ENCODE assay signal across 15 cellular contexts in the genomic region with DNA sequence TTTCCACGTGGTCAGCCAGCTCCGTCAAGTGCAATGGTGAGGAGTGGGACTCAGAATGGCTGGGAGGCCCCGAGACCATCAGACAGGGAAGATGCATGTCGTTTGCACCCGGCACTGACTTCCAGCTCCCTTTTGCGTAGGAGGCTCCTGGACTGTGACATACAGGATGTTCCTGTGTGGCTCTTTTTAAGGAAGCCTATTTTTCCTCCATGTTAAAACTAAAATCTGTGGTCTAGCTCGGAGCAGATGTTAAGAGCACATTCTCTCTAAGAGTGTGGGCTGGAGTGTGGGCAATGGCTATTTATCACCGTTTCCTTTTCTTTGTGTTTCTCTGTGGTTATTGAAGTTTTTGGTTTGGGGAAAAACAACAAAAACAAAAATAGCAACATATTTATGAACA. TPM values are rescaled to one million over a fixed set of nuclear protein-coding genes. Genes with fewer than 3 reads are reported as not detected.
DNase-seq lines count a peak whose midpoint lies in the region; ATAC-seq, FAIRE-seq and TF ChIP-seq lines count a peak whose summit lies in the region.
"Had no signal": no experiment of that assay in that cellular context is flagged by ENCODE, and none has a peak within 500 bp of the region (broad histone marks: within the 10 kb centered on the region; RNA-seq: fewer than 3 reads in every experiment).

No MANE protein-coding gene starts in this region.

- BruUV-seq in endothelial cell of umbilical vein (replicated peaks; lab: Mats Ljungman, UMichigan): no TSS peak

- H3K36me3 ChIP-seq in endothelial cell of umbilical vein (ENCODE audit: control insufficient read depth in 2 of 2, extremely low read depth in 1 of 2, insufficient read depth in 2 of 2, low read length in 2 of 2) (no peaks in the 10 kb centered on the region), neuronal stem cell (replicated peaks in 1 of 2; ENCODE audit: control insufficient read depth in 2 of 2, insufficient read depth in 2 of 2, low read length in 2 of 2) (no peaks in the 10 kb centered on the region)
- H3K36me3 ChIP-seq: Peyer's patch had no signal

- peaks cover 0 to 3% (median 0%) of the 10 kb centered on the region in 7 donors for H3K9me3 Mint-ChIP-seq in CD14-positive monocyte
- H3K9me3 Mint-ChIP-seq: CD4-positive, CD25-positive, alpha-beta regulatory T cell had no signal

- H3K9me1 ChIP-seq in endothelial cell of umbilical vein (replicated peaks; ENCODE audit: control insufficient read depth, extremely low read depth, insufficient read depth, low read length): no peaks in the 10 kb centered on the region

- DNase-seq in CD14-positive monocyte (ENCODE audit: low spot score) (no peak), KBM-7 (peak; percentile 80), endothelial cell of umbilical vein (ENCODE audit: low read depth, low spot score) (no peak), neuronal stem cell (ENCODE audit: low spot score) (no peak), DMS114 treated with DMSO at 0.1 percent for 48 hours (lab: John Stamatoyannopoulos, UW; ENCODE audit: unreplicated experiment) (no peak), kidney tubule cell (ENCODE audit: low spot score) (no peak)
- DNase-seq: foreskin keratinocyte, NCI-H1105, NCI-H510A treated with DMSO at 0.1 percent for 48 hours, T-helper 17 cell had no signal

- H3K36me3 Mint-ChIP-seq in CD14-positive monocyte: no peaks in the 10 kb centered on the region
- H3K36me3 Mint-ChIP-seq: CD4-positive, CD25-positive, alpha-beta regulatory T cell had no signal

- H3K4me3 ChIP-seq in endothelial cell of umbilical vein (replicated peaks in 1 of 3; ENCODE audit: insufficient read depth in 1 of 3, low read depth in 1 of 3, low read length in 3 of 3): no peak overlapping the region
- no peak overlapping the region for H3K4me3 ChIP-seq in neuronal stem cell (ENCODE audit: low read length in 2 of 2)
- H3K4me3 ChIP-seq: Peyer's patch had no signal

- dilution Hi-C loops in endothelial cell of umbilical vein (cut with MboI; ENCODE audit: extremely low pct_ligation_motif_present, low sequenced_read_pairs): no loop called here

- WGBS in neuronal stem cell (ENCODE audit: extremely low coverage in 2 of 2, insufficient read length in 2 of 2, insufficient replicate concordance in 1 of 2), 2 donors: no CpG with 5 or more reads among the region's 8 CpGs

- TF ChIP-seq CTCF in CD14-positive monocyte (IDR thresholded peaks at IDR 0.05): no peak
- TF ChIP-seq CTCF in endothelial cell of umbilical vein (IDR thresholded peaks at IDR 0.05; ENCODE audit: extremely low read depth in 1 of 2, insufficient read depth in 1 of 2, low read depth in 1 of 2, low read length in 2 of 2): no peak

- H4K91ac ChIP-seq in neuronal stem cell (ENCODE audit: low read depth, low read length, poor library complexity): no peak overlapping the region

- no peak overlapping the region for H3K23ac ChIP-seq in neuronal stem cell (ENCODE audit: low read depth, low read length, poor library complexity)

- H3K4me2 ChIP-seq in endothelial cell of umbilical vein (ENCODE audit: insufficient read depth, low read length) (peak overlapping the region; percentile 5), neuronal stem cell (ENCODE audit: insufficient read depth, low read length, poor library complexity, severe bottlenecking) (no peak overlapping the region)

- POLR2A ChIA-PET in endothelial cell of umbilical vein (lab: Charles Lee): no interaction called here

- H2BK120ac ChIP-seq in neuronal stem cell (ENCODE audit: low read depth, low read length): no peak overlapping the region

- H3K4ac ChIP-seq in neuronal stem cell (ENCODE audit: low read length): no peak overlapping the region

- H3K27me3 ChIP-seq in endothelial cell of umbilical vein (ENCODE audit: control insufficient read depth in 2 of 2, insufficient read depth in 2 of 2, low read length in 2 of 2) (peaks cover 2 to 5% of the 10 kb centered on the region in 2 experiments), neuronal stem cell (ENCODE audit: control insufficient read depth in 3 of 3, insufficient read depth in 3 of 3, low read depth in 1 of 3, low read length in 3 of 3) (no peaks in the 10 kb centered on the region)
- H3K27me3 ChIP-seq: foreskin keratinocyte, Peyer's patch had no signal

- in situ Hi-C loops in KBM-7 (cut with MboI; ENCODE audit: low pct_unique_long_range_greater_than_20kb, low sequenced_read_pairs): no loop called here

- intact Hi-C loops in CD14-positive monocyte (cut with micrococcal nuclease): loop anchor here in 1 of 2 donors (5.0 kb wide), 2 partner anchors 43 to 318 kb away; a partner anchor contains a TSS
- intact Hi-C loops in endothelial cell of umbilical vein (cut with micrococcal nuclease): loop anchor here (1.0 kb wide), 1 partner anchor 240 kb away; no protein-coding TSS in a partner anchor

- TF ChIP-seq POLR2A in endothelial cell of umbilical vein (IDR thresholded peaks at IDR 0.05; ENCODE audit: low read depth, low read length): no peak

- H3K4me3 Mint-ChIP-seq in CD14-positive monocyte: peak overlapping the region; percentile 71 to 89

- H3K27ac ChIP-seq in endothelial cell of umbilical vein (ENCODE audit: insufficient read depth, low read depth, low read length) (no peak overlapping the region), neuronal stem cell (replicated peaks; ENCODE audit: low read length) (no peak overlapping the region)
- H3K27ac ChIP-seq: foreskin keratinocyte had no signal

- no peak overlapping the region for H3K9ac ChIP-seq in endothelial cell of umbilical vein (replicated peaks; ENCODE audit: extremely low read depth, insufficient read depth, low read length)
- H3K9ac ChIP-seq in neuronal stem cell (ENCODE audit: low read depth, low read length, poor library complexity): no peak overlapping the region

- no peak for FAIRE-seq in endothelial cell of umbilical vein (lab: Jason Lieb, UNC)
- FAIRE-seq: keratinocyte had no signal

- no peak overlapping the region for H2AK5ac ChIP-seq in neuronal stem cell (ENCODE audit: low read depth, low read length)

- no peak overlapping the region for H2BK5ac ChIP-seq in neuronal stem cell (ENCODE audit: low read length)

- no peaks in the 10 kb centered on the region for H3K79me2 ChIP-seq in endothelial cell of umbilical vein (ENCODE audit: control insufficient read depth, insufficient read depth, low read length)

- H3K9me3 ChIP-seq in endothelial cell of umbilical vein (replicated peaks; ENCODE audit: control insufficient read depth, insufficient read depth, low read length) (no peaks in the 10 kb centered on the region), neuronal stem cell (replicated peaks in 1 of 2; ENCODE audit: control insufficient read depth in 2 of 2, insufficient read depth in 1 of 2, low read depth in 1 of 2, low read length in 2 of 2) (no peaks in the 10 kb centered on the region)
- H3K9me3 ChIP-seq: Peyer's patch had no signal

- no peaks in the 10 kb centered on the region for H3K79me1 ChIP-seq in neuronal stem cell (ENCODE audit: low read depth, low read length)

- no peaks in the 10 kb centered on the region for H4K20me1 ChIP-seq in endothelial cell of umbilical vein (replicated peaks; ENCODE audit: control insufficient read depth, extremely low read depth, insufficient read depth, low read length)

- H3K18ac ChIP-seq in neuronal stem cell (ENCODE audit: low read length): no peak overlapping the region

- no peak overlapping the region for H2BK15ac ChIP-seq in neuronal stem cell (ENCODE audit: low read length)

- peaks cover 57% of the 10 kb centered on the region for H3K4me1 Mint-ChIP-seq in CD14-positive monocyte

- H2AFZ ChIP-seq in endothelial cell of umbilical vein (ENCODE audit: low read depth, low read length): peak overlapping the region; percentile 41
- peak overlapping the region; percentile 78 for H2AFZ ChIP-seq in neuronal stem cell (ENCODE audit: low read length)

- no peak for ATAC-seq in GM18861 (IDR thresholded peaks at IDR 0.05; ENCODE audit: unreplicated experiment)
- no peak for ATAC-seq in HG02870 (IDR thresholded peaks at IDR 0.05; ENCODE audit: unreplicated experiment)
- ATAC-seq: foreskin keratinocyte had no signal

- H2BK12ac ChIP-seq in neuronal stem cell (ENCODE audit: low read length): no peak overlapping the region

- no peak overlapping the region for H3K14ac ChIP-seq in neuronal stem cell (ENCODE audit: low read length)

- H4K8ac ChIP-seq in neuronal stem cell (ENCODE audit: low read depth, low read length): no peak overlapping the region

- peak overlapping the region; percentile 64 to 96 (median 92) for H3K27ac Mint-ChIP-seq in CD14-positive monocyte
- H3K27ac Mint-ChIP-seq: CD4-positive, CD25-positive, alpha-beta regulatory T cell had no signal

- H3K27me3 Mint-ChIP-seq in CD14-positive monocyte (ENCODE audit: low read depth in 3 of 3): peaks cover 0 to 4% (median 2%) of the 10 kb centered on the region in 3 donors

- CTCF ChIA-PET in endothelial cell of umbilical vein (lab: Charles Lee): interaction anchor here (0.7 to 2.7 kb wide), 20 partner anchors 8 to 656 kb away, joined by 3 to 19 read pairs (median 6); a partner anchor contains a TSS

- peaks cover 12% of the 10 kb centered on the region for H3K4me1 ChIP-seq in endothelial cell of umbilical vein (ENCODE audit: control insufficient read depth, extremely low read depth, insufficient read depth, low read length)
- H3K4me1 ChIP-seq in neuronal stem cell (ENCODE audit: control insufficient read depth in 2 of 2, insufficient read depth in 1 of 2, low read depth in 1 of 2, low read length in 2 of 2): no peaks in the 10 kb centered on the region
- H3K4me1 ChIP-seq: foreskin keratinocyte had no signal

TF ChIP-seq in endothelial cell of umbilical vein, 7 proteins besides CTCF, POLR2A, EP300 and RAD21 (continues in another document):
- TF ChIP-seq POLR2AphosphoS5 (IDR thresholded peaks at IDR 0.05; ENCODE audit: insufficient read depth, low read depth, low read length) (no peak), FOS (IDR thresholded peaks at IDR 0.05; ENCODE audit: borderline replicate concordance, insufficient read depth, low read length) (no peak), GATA2 (IDR thresholded peaks at IDR 0.05; ENCODE audit: insufficient read depth, insufficient read length, low read depth, low read length) (no peak), EZH2 (IDR thresholded peaks at IDR 0.05; ENCODE audit: borderline replicate concordance, low read depth, low read length, severe bottlenecking) (no peak), MYC (IDR thresholded peaks at IDR 0.05; ENCODE audit: low read depth, low read length) (no peak)

RNA-seq across cellular contexts. Expression of a gene that starts 40.9 kb away (rescaled TPM):
- polyA plus RNA-seq in CD14-positive monocyte: 10 to 100 TPM; 10.5 to 14.3 TPM
- total RNA-seq in endothelial cell of umbilical vein: 1.7 and 2.5 TPM in 2 replicates
- polyA plus RNA-seq in endothelial cell of umbilical vein: 1.4 and 2.5 TPM in 2 replicates
- 0.90 and 1.1 TPM in 2 replicates for polyA plus RNA-seq in endothelial cell of umbilical vein (2011; cell fraction: cytosol; rRNA removed)
- 2.6 and 3.1 TPM in 2 replicates for polyA plus RNA-seq in endothelial cell of umbilical vein (2011; cell fraction: nucleus; rRNA removed)
- 0.62 and 1.3 TPM in 2 replicates for polyA plus RNA-seq in endothelial cell of umbilical vein (2012)
- 3.0 and 5.7 TPM in 2 replicates for polyA minus RNA-seq in endothelial cell of umbilical vein
- 2.3 TPM for polyA minus RNA-seq in endothelial cell of umbilical vein (2011; cell fraction: cytosol; rRNA and poly(A)+ RNA removed)
- polyA minus RNA-seq in endothelial cell of umbilical vein (2011; cell fraction: nucleus; rRNA and poly(A)+ RNA removed): 5.3 and 6.3 TPM in 2 replicates
- 0.99 TPM for polyA plus RNA-seq in neuronal stem cell (2013, experiment 1 of 2)
- polyA plus RNA-seq in neuronal stem cell (2013, experiment 2 of 2): 1.2 TPM
